9 cellular contexts compared by ENCODE assay signal in the genomic region with DNA sequence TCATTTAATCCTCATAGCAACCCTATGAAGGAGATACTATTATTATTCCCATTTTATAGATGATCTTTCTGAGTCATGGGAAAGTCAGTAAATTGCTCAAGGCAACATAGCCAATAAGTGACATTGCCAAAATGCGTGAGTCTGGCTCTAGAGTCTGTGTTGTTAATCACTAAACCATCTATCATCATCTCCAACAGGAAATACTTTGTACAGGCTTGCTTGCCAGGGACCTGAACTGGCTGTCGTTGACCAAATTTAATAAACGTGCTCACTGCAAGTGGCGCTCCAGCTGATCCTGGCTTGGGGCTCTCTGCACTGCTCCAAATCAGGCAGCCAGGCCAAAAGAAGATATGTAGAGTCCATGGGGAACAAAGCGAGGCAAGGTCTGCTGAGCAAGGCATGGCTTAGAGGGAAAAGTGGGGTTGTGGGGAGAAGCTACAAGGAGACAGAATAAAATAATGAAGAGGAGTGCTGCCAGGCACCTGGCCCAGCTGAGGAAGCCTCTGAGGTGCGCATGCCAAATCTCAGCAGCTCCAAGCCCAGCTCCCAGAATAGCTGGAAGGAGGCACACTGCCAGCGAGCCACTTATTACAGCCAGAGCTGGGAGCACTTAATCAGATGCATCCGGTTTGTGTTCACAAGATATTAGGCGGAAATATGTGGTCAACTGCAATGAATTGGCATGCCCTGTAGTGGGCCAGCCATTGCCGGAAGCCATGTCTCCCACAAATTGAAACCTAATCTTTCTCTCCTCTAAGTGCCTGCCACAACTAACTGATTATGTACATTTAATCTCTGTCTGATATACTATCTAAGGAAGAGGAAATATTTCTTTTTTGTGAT. TPM values are rescaled to one million over a fixed set of nuclear protein-coding genes. Genes with fewer than 3 reads are reported as not detected.
DNase-seq lines count a peak whose midpoint lies in the region; ATAC-seq, FAIRE-seq and TF ChIP-seq lines count a peak whose summit lies in the region.
"Had no signal": no experiment of that assay in that cellular context is flagged by ENCODE, and none has a peak within 500 bp of the region (broad histone marks: within the 10 kb centered on the region; RNA-seq: fewer than 3 reads in every experiment).

No MANE protein-coding gene starts in this region.

- no peak overlapping the region for H4K91ac ChIP-seq in IMR-90 (ENCODE audit: insufficient read depth, low read depth, low read length)

- no peak overlapping the region for H3K4me3 Mint-ChIP-seq in stimulated activated naive CD8-positive, alpha-beta T cell treated with anti-CD3 and anti-CD28 coated beads, Interleukin-15, amount 100 ng/mL, for 72 hours
- no peak overlapping the region for H3K4me3 Mint-ChIP-seq in activated naive CD8-positive, alpha-beta T cell treated with anti-CD3 and anti-CD28 coated beads, Interleukin-2, amount 50 U/mL, for 24 hours
- no peak overlapping the region for H3K4me3 Mint-ChIP-seq in activated T-cell treated with anti-CD3 and anti-CD28 coated beads, Interleukin-2, amount 50 U/mL, for 4 hours
- H3K4me3 Mint-ChIP-seq: activated B cell treated with CpG ODN at 0.5 μM for 24 hours had no signal

- H3K4me1 ChIP-seq in IMR-90 (ENCODE audit: control insufficient read depth, insufficient read depth, low read length) (no peaks in the 10 kb centered on the region), kidney (ENCODE audit: control insufficient read depth in 1 of 2, insufficient read depth in 1 of 2, low read depth in 1 of 2, low read length in 2 of 2) (peaks cover 0 to 2% of the 10 kb centered on the region in 2 donors)

- H2AFZ ChIP-seq in IMR-90 (replicated peaks; ENCODE audit: low read length, poor library complexity): peak overlapping the region; percentile 33

- H3K9ac ChIP-seq in IMR-90 (ENCODE audit: low read depth, low read length) (no peak overlapping the region), kidney (ENCODE audit: low read length in 2 of 2) (no peak overlapping the region)

- no peak for TF ChIP-seq CTCF in IMR-90 (conservative IDR thresholded peaks at IDR 0.05; ENCODE audit: low read depth, low read length)
- TF ChIP-seq CTCF in kidney (IDR thresholded peaks at IDR 0.05; ENCODE audit: borderline replicate concordance, extremely low read depth, insufficient read depth): no peak

- H3K9me1 ChIP-seq in IMR-90 (ENCODE audit: insufficient read depth, low read length): no peaks in the 10 kb centered on the region; the same call in 1 of the 2 replicates

- peak; percentile 77 for ATAC-seq in stimulated activated naive CD8-positive, alpha-beta T cell treated with anti-CD3 and anti-CD28 coated beads, Interleukin-15, amount 100 ng/mL, for 72 hours
- ATAC-seq in stimulated activated naive CD8-positive, alpha-beta T cell treated with anti-CD3 and anti-CD28 coated beads, Interleukin-15, Interleukin-2, amounts not matched to agents 100 U/mL and 50 U/mL, for 24 hours: no peak
- ATAC-seq in IMR-90 (ENCODE audit: low read depth) (no peak), GM19397 (IDR thresholded peaks at IDR 0.05; ENCODE audit: unreplicated experiment) (no peak)
- peak; percentile 46 for ATAC-seq in activated naive CD8-positive, alpha-beta T cell treated with anti-CD3 and anti-CD28 coated beads, Interleukin-2, amount 50 U/mL, for 24 hours
- no peak for ATAC-seq in activated T-cell treated with anti-CD3 and anti-CD28 coated beads, Interleukin-2, amount 50 U/mL, for 4 hours

- H3K4ac ChIP-seq in IMR-90 (ENCODE audit: low read depth, low read length): no peak overlapping the region

- H3K36me3 ChIP-seq in IMR-90 (ENCODE audit: control insufficient read depth, insufficient read depth, low read length) (no peaks in the 10 kb centered on the region), kidney (ENCODE audit: control insufficient read depth in 1 of 2, insufficient read depth in 2 of 2, low read length in 2 of 2) (no peaks in the 10 kb centered on the region)

- H3K9me3 ChIP-seq in IMR-90 (ENCODE audit: control insufficient read depth, insufficient read depth, low read length) (no peaks in the 10 kb centered on the region), kidney (ENCODE audit: control insufficient read depth in 1 of 2, low read length in 2 of 2) (no peaks in the 10 kb centered on the region)

- no peak overlapping the region for H2AK9ac ChIP-seq in IMR-90 (replicated peaks; ENCODE audit: low read depth, low read length, poor library complexity)

- H2BK15ac ChIP-seq in IMR-90 (ENCODE audit: low read depth, low read length): no peak overlapping the region

- H4K20me1 ChIP-seq in IMR-90 (ENCODE audit: insufficient read depth, low read length): no peaks in the 10 kb centered on the region

- H3K79me1 ChIP-seq in IMR-90 (ENCODE audit: low read depth in 1 of 2, low read length in 2 of 2): no peaks in the 10 kb centered on the region

- in situ Hi-C loops in IMR-90 (cut with MboI; ENCODE audit: low sequenced_read_pairs): no loop called here

- WGBS in IMR-90 (ENCODE audit: extremely low coverage in 2 of 2, insufficient read length in 1 of 2), 2 experiments: 39% methylated on average over 4 of the region's 10 CpGs; no CpG with 5 or more reads in 1 of the 2 experiments

- H3K27me3 ChIP-seq in IMR-90 (ENCODE audit: control insufficient read depth, insufficient read depth, low read length): no peaks in the 10 kb centered on the region

- FAIRE-seq in kidney (lab: Jason Lieb, UNC): no peak

- no TSS peak for BruUV-seq in IMR-90 (replicated peaks; lab: Mats Ljungman, UMichigan)

- TF ChIP-seq RAD21 in IMR-90 (IDR thresholded peaks at IDR 0.05; ENCODE audit: low read length): no peak

- H3K18ac ChIP-seq in IMR-90 (ENCODE audit: low read depth, low read length): no peak overlapping the region

- no peak overlapping the region; the same call in 1 of the 2 replicates for H3K23ac ChIP-seq in IMR-90 (ENCODE audit: low read depth, low read length)

- TF ChIP-seq POLR2A in IMR-90 (IDR thresholded peaks at IDR 0.05; ENCODE audit: low read depth, low read length): no peak

- no peak overlapping the region for H3K56ac ChIP-seq in IMR-90 (ENCODE audit: extremely low read depth, insufficient read depth, low read length)

- no peak overlapping the region for H3K4me2 ChIP-seq in IMR-90 (ENCODE audit: low read depth, low read length)

- peak overlapping the region in 1 of 2 donors; percentile 64 for H3K27ac Mint-ChIP-seq in stimulated activated naive CD8-positive, alpha-beta T cell treated with anti-CD3 and anti-CD28 coated beads, Interleukin-15, amount 100 ng/mL, for 72 hours
- no peak overlapping the region for H3K27ac Mint-ChIP-seq in activated naive CD8-positive, alpha-beta T cell treated with anti-CD3 and anti-CD28 coated beads, Interleukin-2, amount 50 U/mL, for 24 hours
- H3K27ac Mint-ChIP-seq: activated B cell treated with CpG ODN at 0.5 μM for 24 hours had no signal

- no peaks in the 10 kb centered on the region for H3K36me3 Mint-ChIP-seq in activated naive CD8-positive, alpha-beta T cell treated with anti-CD3 and anti-CD28 coated beads, Interleukin-2, amount 50 U/mL, for 24 hours (ENCODE audit: low read depth)
- H3K36me3 Mint-ChIP-seq in activated T-cell treated with anti-CD3 and anti-CD28 coated beads, Interleukin-2, amount 50 U/mL, for 4 hours (ENCODE audit: insufficient read depth): no peaks in the 10 kb centered on the region

- no peak overlapping the region for H2AK5ac ChIP-seq in IMR-90 (ENCODE audit: low read depth, low read length)

- dilution Hi-C loops in IMR-90 (cut with HindIII; ENCODE audit: low sequenced_read_pairs, unreplicated experiment): no loop called here

- DNase-seq in stimulated activated naive CD8-positive, alpha-beta T cell treated with anti-CD3 and anti-CD28 coated beads, Interleukin-15, amount 100 ng/mL, for 72 hours: peak in 1 of 2 donors; percentile 10
- no peak for DNase-seq in stimulated activated naive CD8-positive, alpha-beta T cell treated with anti-CD3 and anti-CD28 coated beads, Interleukin-15, Interleukin-2, amounts not matched to agents 100 U/mL and 50 U/mL, for 24 hours
- DNase-seq in IMR-90 (peak; percentile 3), kidney (peak; percentile 87)
- no peak for DNase-seq in activated naive CD8-positive, alpha-beta T cell treated with anti-CD3 and anti-CD28 coated beads, Interleukin-2, amount 50 U/mL, for 24 hours
- DNase-seq in activated T-cell treated with anti-CD3 and anti-CD28 coated beads, Interleukin-2, amount 50 U/mL, for 4 hours: no peak
- DNase-seq in activated CD4-positive, alpha-beta T cell treated with anti-CD3 and anti-CD28 coated beads for 1 hour: no peak
- DNase-seq: activated B cell treated with CpG ODN at 0.5 μM for 24 hours had no signal

- H3K4me1 Mint-ChIP-seq in stimulated activated naive CD8-positive, alpha-beta T cell treated with anti-CD3 and anti-CD28 coated beads, Interleukin-15, amount 100 ng/mL, for 72 hours: peaks cover 6% of the 10 kb centered on the region
- peaks cover 6% of the 10 kb centered on the region for H3K4me1 Mint-ChIP-seq in activated naive CD8-positive, alpha-beta T cell treated with anti-CD3 and anti-CD28 coated beads, Interleukin-2, amount 50 U/mL, for 24 hours
- peaks cover 4% of the 10 kb centered on the region for H3K4me1 Mint-ChIP-seq in activated T-cell treated with anti-CD3 and anti-CD28 coated beads, Interleukin-2, amount 50 U/mL, for 4 hours (ENCODE audit: low read depth)
- H3K4me1 Mint-ChIP-seq: activated B cell treated with CpG ODN at 0.5 μM for 24 hours had no signal

- peaks cover 10% of the 10 kb centered on the region for H3K27me3 Mint-ChIP-seq in stimulated activated naive CD8-positive, alpha-beta T cell treated with anti-CD3 and anti-CD28 coated beads, Interleukin-15, amount 100 ng/mL, for 72 hours
- H3K27me3 Mint-ChIP-seq in activated naive CD8-positive, alpha-beta T cell treated with anti-CD3 and anti-CD28 coated beads, Interleukin-2, amount 50 U/mL, for 24 hours: peaks cover 10% of the 10 kb centered on the region
- no peaks in the 10 kb centered on the region for H3K27me3 Mint-ChIP-seq in activated T-cell treated with anti-CD3 and anti-CD28 coated beads, Interleukin-2, amount 50 U/mL, for 4 hours (ENCODE audit: low read depth)

- no peak overlapping the region for H2BK120ac ChIP-seq in IMR-90 (ENCODE audit: low read depth, low read length)

- H3K9me3 Mint-ChIP-seq in stimulated activated naive CD8-positive, alpha-beta T cell treated with anti-CD3 and anti-CD28 coated beads, Interleukin-15, amount 100 ng/mL, for 72 hours: no peaks in the 10 kb centered on the region
- H3K9me3 Mint-ChIP-seq in activated naive CD8-positive, alpha-beta T cell treated with anti-CD3 and anti-CD28 coated beads, Interleukin-2, amount 50 U/mL, for 24 hours: no peaks in the 10 kb centered on the region
- no peaks in the 10 kb centered on the region for H3K9me3 Mint-ChIP-seq in activated T-cell treated with anti-CD3 and anti-CD28 coated beads, Interleukin-2, amount 50 U/mL, for 4 hours
- H3K9me3 Mint-ChIP-seq: activated B cell treated with CpG ODN at 0.5 μM for 24 hours had no signal

- POLR2A ChIA-PET in IMR-90 (lab: Charles Lee; ENCODE audit: unreplicated experiment): no interaction called here

- no peak overlapping the region for H3K4me3 ChIP-seq in IMR-90 (ENCODE audit: insufficient read depth, low read depth, low read length)
- H3K4me3 ChIP-seq in kidney (ENCODE audit: low read length in 2 of 2): no peak overlapping the region

- CTCF ChIA-PET in IMR-90 (lab: Yijun Ruan, JAX): interaction anchor here (0.6 kb wide), 1 partner anchor 306 kb away, joined by 3 read pairs; no protein-coding TSS in a partner anchor

- no peak overlapping the region for H2BK5ac ChIP-seq in IMR-90 (ENCODE audit: low read depth, low read length, poor library complexity, severe bottlenecking)

- no peak overlapping the region for H4K5ac ChIP-seq in IMR-90 (ENCODE audit: low read depth, low read length)

- H4K8ac ChIP-seq in IMR-90 (ENCODE audit: low read depth in 2 of 2, low read length in 2 of 2): no peak overlapping the region

- H3K27ac ChIP-seq in IMR-90 (ENCODE audit: insufficient read depth, low read length) (no peak overlapping the region), kidney (ENCODE audit: low read depth in 2 of 2, low read length in 2 of 2) (no peak overlapping the region)

- no peak overlapping the region for H2BK20ac ChIP-seq in IMR-90 (ENCODE audit: low read depth, low read length)

- no peak overlapping the region for H3K14ac ChIP-seq in IMR-90 (replicated peaks; ENCODE audit: low read depth, low read length)

- intact Hi-C loops in IMR-90 (cut with micrococcal nuclease): no loop called here
- intact Hi-C loops in kidney (cut with DNase I): loop anchor here (10.0 kb wide), 1 partner anchor 576 kb away; no protein-coding TSS in a partner anchor

RNA-seq across cellular contexts. Expression of gene PTPRO, which starts 43.3 kb away (rescaled TPM):
- under 0.01 and 0.18 TPM in 2 replicates for total RNA-seq in IMR-90 (2012; rRNA removed)
- 0.03 TPM in 1 of 2 replicates, not detected in the other for polyA plus RNA-seq in IMR-90 (2012; rRNA removed)
- 0.01 TPM in 1 of 2 replicates, not detected in the other for polyA plus RNA-seq in IMR-90 (2012; cell fraction: cytosol; rRNA removed)
- 0.13 TPM in 1 of 2 replicates, not detected in the other for polyA plus RNA-seq in IMR-90 (2012; cell fraction: nucleus; rRNA removed; ENCODE audit: low replicate concordance)
- 4.6 TPM for total RNA-seq in kidney
- polyA plus RNA-seq in kidney (ENCODE audit: insufficient read depth, low read depth, low replicate concordance): 44.0 TPM
- total RNA-seq in activated T-cell treated with anti-CD3 and anti-CD28 coated beads, Interleukin-2, amount 50 U/mL, for 4 hours: under 1 TPM in 1 of 3 donors, not detected in 2; 0.14 TPM

RNA-seq across cellular contexts. Expression of gene RERG, which starts 57.8 kb away (rescaled TPM):
- total RNA-seq in IMR-90 (2012; rRNA removed) (not detected in 2 replicates), kidney (44.7 TPM)
- polyA plus RNA-seq in IMR-90 (2012; rRNA removed) (not detected in 2 replicates), kidney (ENCODE audit: insufficient read depth, low read depth, low replicate concordance) (29.3 TPM)
- polyA plus RNA-seq in IMR-90 (2012; cell fraction: cytosol; rRNA removed): not detected in 2 replicates
- polyA plus RNA-seq in IMR-90 (2012; cell fraction: nucleus; rRNA removed; ENCODE audit: low replicate concordance): not detected in 2 replicates
- total RNA-seq in activated T-cell treated with anti-CD3 and anti-CD28 coated beads, Interleukin-2, amount 50 U/mL, for 4 hours: under 1 TPM in 1 of 3 donors, not detected in 2; 0.26 TPM
- total RNA-seq: activated B cell treated with CpG ODN at 0.5 μM for 24 hours had no signal

Comparison
In these comparisons a context has a peak if more than half of its experiments do, and no peak if none do; other contexts are left out.
1. ATAC-seq: peak in stimulated activated naive CD8-positive, alpha-beta T cell treated with anti-CD3 and anti-CD28 coated beads, Interleukin-15, amount 100 ng/mL, for 72 hours (single experiment) and activated naive CD8-positive, alpha-beta T cell treated with anti-CD3 and anti-CD28 coated beads, Interleukin-2, amount 50 U/mL, for 24 hours (single experiment); none in stimulated activated naive CD8-positive, alpha-beta T cell treated with anti-CD3 and anti-CD28 coated beads, Interleukin-15, Interleukin-2, amounts not matched to agents 100 U/mL and 50 U/mL, for 24 hours (single experiment), IMR-90 (single experiment), activated T-cell treated with anti-CD3 and anti-CD28 coated beads, Interleukin-2, amount 50 U/mL, for 4 hours (0 of 2) and GM19397 (single experiment).
2. DNase-seq: peak in IMR-90 (single experiment) and kidney (single experiment); none in stimulated activated naive CD8-positive, alpha-beta T cell treated with anti-CD3 and anti-CD28 coated beads, Interleukin-15, Interleukin-2, amounts not matched to agents 100 U/mL and 50 U/mL, for 24 hours (single experiment), activated naive CD8-positive, alpha-beta T cell treated with anti-CD3 and anti-CD28 coated beads, Interleukin-2, amount 50 U/mL, for 24 hours (single experiment), activated T-cell treated with anti-CD3 and anti-CD28 coated beads, Interleukin-2, amount 50 U/mL, for 4 hours (single experiment) and activated CD4-positive, alpha-beta T cell treated with anti-CD3 and anti-CD28 coated beads for 1 hour (single experiment).
3. RNA of gene RERG, which starts 57.8 kb away (total RNA-seq): 44.7 TPM in kidney (single experiment); 0.26 TPM in activated T-cell treated with anti-CD3 and anti-CD28 coated beads, Interleukin-2, amount 50 U/mL, for 4 hours and not detected in IMR-90; every median in the first group is over 10 times any median in the second.